In genomic region chr16:74661064-74661463, GRCh38 we compare ENCODE assay signal across 31 cellular contexts. TPM values are rescaled to one million over a fixed set of nuclear protein-coding genes. Genes with fewer than 3 reads are reported as not detected.
DNase-seq lines count a peak whose midpoint lies in the region; ATAC-seq, FAIRE-seq and TF ChIP-seq lines count a peak whose summit lies in the region.
"Had no signal": no experiment of that assay in that cellular context is flagged by ENCODE, and none has a peak within 500 bp of the region (broad histone marks: within the 10 kb centered on the region; RNA-seq: fewer than 3 reads in every experiment).

No MANE protein-coding gene starts in this region.

- no peak overlapping the region for H2BK15ac ChIP-seq in neuronal stem cell (ENCODE audit: low read length)

- no peak overlapping the region for H4K91ac ChIP-seq in neuronal stem cell (ENCODE audit: low read depth, low read length, poor library complexity)

- H3K9me3 Mint-ChIP-seq in activated CD4-positive, alpha-beta T cell treated with anti-CD3 and anti-CD28 coated beads, Interleukin-2, amount 10 ng/mL, durations not matched to agents 7 days and 5 days = no peaks in the 10 kb centered on the region
- no peaks in the 10 kb centered on the region for H3K9me3 Mint-ChIP-seq in activated naive CD8-positive, alpha-beta T cell treated with anti-CD3 and anti-CD28 coated beads, Interleukin-2, amount 10 ng/mL, durations not matched to agents 7 days and 5 days
- H3K9me3 Mint-ChIP-seq: activated T-helper 2 cell treated with anti-CD3 and anti-CD28 coated beads, Interferon-gamma antibody, Interleukin-2, Interleukin-4, amounts not matched to agents 10 μg/mL and 5 μg/mL and 100 μg/mL, durations not matched to agents 14 hours and 24 hours and 36 hours; CD4-positive, alpha-beta memory T cell had no signal

- no peak overlapping the region for H2AK5ac ChIP-seq in neuronal stem cell (ENCODE audit: low read depth, low read length)

- H3K27me3 ChIP-seq in neuronal stem cell (ENCODE audit: control insufficient read depth in 3 of 3, insufficient read depth in 3 of 3, low read depth in 1 of 3, low read length in 3 of 3) = no peaks in the 10 kb centered on the region
- H3K27me3 ChIP-seq: dorsolateral prefrontal cortex, gastroesophageal sphincter, stomach, thyroid gland had no signal

- 0 out of 2 replicates have a peak, but pooled peaks have one; percentile 52 for TF ChIP-seq POLR2A in GM12891 (IDR thresholded peaks at IDR 0.05; ENCODE audit: low read depth, low read length)

- no peak overlapping the region for H3K4ac ChIP-seq in neuronal stem cell (ENCODE audit: low read length)

- peak overlapping the region; percentile 14 for H3K27ac Mint-ChIP-seq in activated CD4-positive, alpha-beta T cell treated with anti-CD3 and anti-CD28 coated beads, Interleukin-2, amount 10 ng/mL, durations not matched to agents 7 days and 5 days
- H3K27ac Mint-ChIP-seq in activated naive CD8-positive, alpha-beta T cell treated with anti-CD3 and anti-CD28 coated beads, Interleukin-2, amount 10 ng/mL, durations not matched to agents 7 days and 5 days = no peak overlapping the region
- H3K27ac Mint-ChIP-seq: activated CD4-positive, alpha-beta T cell treated with anti-CD3 and anti-CD28 coated beads for 36 hours; activated T-helper 2 cell treated with anti-CD3 and anti-CD28 coated beads, Interferon-gamma antibody, Interleukin-2, Interleukin-4, amounts not matched to agents 10 μg/mL and 5 μg/mL and 100 μg/mL, durations not matched to agents 14 hours and 24 hours and 36 hours; T-helper 17 cell had no signal

- H3K9me3 ChIP-seq in neuronal stem cell (replicated peaks in 1 of 2; ENCODE audit: control insufficient read depth in 2 of 2, insufficient read depth in 1 of 2, low read depth in 1 of 2, low read length in 2 of 2) = no peaks in the 10 kb centered on the region
- H3K9me3 ChIP-seq: gastroesophageal sphincter, SK-N-SH, stomach, thyroid gland had no signal

- H3K36me3 Mint-ChIP-seq in activated CD4-positive, alpha-beta T cell treated with anti-CD3 and anti-CD28 coated beads, Interleukin-2, amount 10 ng/mL, durations not matched to agents 7 days and 5 days (ENCODE audit: low read depth) = peaks cover 84% of the 10 kb centered on the region
- peaks cover 64% of the 10 kb centered on the region for H3K36me3 Mint-ChIP-seq in activated naive CD8-positive, alpha-beta T cell treated with anti-CD3 and anti-CD28 coated beads, Interleukin-2, amount 10 ng/mL, durations not matched to agents 7 days and 5 days

- peaks cover 0 to 3% of the 10 kb centered on the region in 2 donors for H3K4me1 ChIP-seq in neuronal stem cell (ENCODE audit: control insufficient read depth in 2 of 2, insufficient read depth in 1 of 2, low read depth in 1 of 2, low read length in 2 of 2)

- no peak for DNase-seq in activated CD4-positive, alpha-beta T cell treated with anti-CD3 and anti-CD28 coated beads, Interleukin-2, amount 10 ng/mL, durations not matched to agents 7 days and 5 days
- DNase-seq in activated CD4-positive, alpha-beta T cell treated with anti-CD3 and anti-CD28 coated beads, Interleukin-2, amount 50 U/mL, for 4 hours = no peak
- DNase-seq in GM12891 (ENCODE audit: insufficient read length, low spot score) = no peak
- DNase-seq in activated naive CD8-positive, alpha-beta T cell treated with anti-CD3 and anti-CD28 coated beads, Interleukin-2, amount 10 ng/mL, durations not matched to agents 7 days and 5 days = no peak
- DNase-seq in neuronal stem cell (ENCODE audit: low spot score) = no peak
- DNase-seq in activated CD4-positive, CD25-positive, alpha-beta regulatory T cell treated with anti-CD3 and anti-CD28 coated beads, Interleukin-2, amount 50 U/mL, for 72 hours = no peak
- no peak for DNase-seq in DMS79 (lab: John Stamatoyannopoulos, UW)
- DNase-seq in SKM-1 treated with dmso at 0.1 percent for 144 hours (lab: John Stamatoyannopoulos, UW; ENCODE audit: unreplicated experiment) = no peak
- DNase-seq: activated CD4-positive, alpha-beta T cell treated with anti-CD3 and anti-CD28 coated beads for 36 hours; CD4-positive, alpha-beta memory T cell; cerebellar nuclear complex; DMS 273 treated with DMSO at 0.1 percent for 48 hours; dorsolateral prefrontal cortex; hippocampal formation; KG1; mesenchymal stem cell; MM.1S; NCI-H1417; NCI-H2081; NCI-H345; NCI-H774; occipital lobe; OCI-M1; SK-N-SH; stomach; T-helper 17 cell; thyroid gland had no signal

- H3K4me2 ChIP-seq in neuronal stem cell (ENCODE audit: insufficient read depth, low read length, poor library complexity, severe bottlenecking) = no peak overlapping the region
- H3K4me2 ChIP-seq: SK-N-SH had no signal

- no peak overlapping the region for H3K4me3 Mint-ChIP-seq in activated CD4-positive, alpha-beta T cell treated with anti-CD3 and anti-CD28 coated beads, Interleukin-2, amount 10 ng/mL, durations not matched to agents 7 days and 5 days
- H3K4me3 Mint-ChIP-seq in activated naive CD8-positive, alpha-beta T cell treated with anti-CD3 and anti-CD28 coated beads, Interleukin-2, amount 10 ng/mL, durations not matched to agents 7 days and 5 days = peak overlapping the region; percentile 54
- H3K4me3 Mint-ChIP-seq: activated CD4-positive, alpha-beta T cell treated with anti-CD3 and anti-CD28 coated beads for 36 hours; T-helper 17 cell had no signal

- H3K9ac ChIP-seq in neuronal stem cell (ENCODE audit: low read depth, low read length, poor library complexity) = no peak overlapping the region
- H3K9ac ChIP-seq: SK-N-SH had no signal

- H4K8ac ChIP-seq in neuronal stem cell (ENCODE audit: low read depth, low read length) = no peak overlapping the region

- H3K23ac ChIP-seq in neuronal stem cell (ENCODE audit: low read depth, low read length, poor library complexity) = peak overlapping the region; percentile 52

- no peak overlapping the region for H2BK12ac ChIP-seq in neuronal stem cell (ENCODE audit: low read length)

- H2BK5ac ChIP-seq in neuronal stem cell (ENCODE audit: low read length) = no peak overlapping the region

- no peak overlapping the region for H2BK120ac ChIP-seq in neuronal stem cell (ENCODE audit: low read depth, low read length)

- H2AFZ ChIP-seq in neuronal stem cell (ENCODE audit: low read length) = no peak overlapping the region

- no peak overlapping the region for H3K4me3 ChIP-seq in neuronal stem cell (ENCODE audit: low read length in 2 of 2)
- H3K4me3 ChIP-seq: dorsolateral prefrontal cortex, gastroesophageal sphincter, stomach, thyroid gland had no signal

- no peak for FAIRE-seq in GM12891 (lab: Jason Lieb, UNC)
- FAIRE-seq: A204.1 had no signal

- WGBS in neuronal stem cell (ENCODE audit: extremely low coverage in 2 of 2, insufficient read length in 2 of 2, insufficient replicate concordance in 1 of 2), 2 donors = no CpG with 5 or more reads among the region's 5 CpGs

- H3K79me1 ChIP-seq in neuronal stem cell (ENCODE audit: low read depth, low read length) = peaks cover 9% of the 10 kb centered on the region

- H3K36me3 ChIP-seq in neuronal stem cell (replicated peaks in 1 of 2; ENCODE audit: control insufficient read depth in 2 of 2, insufficient read depth in 2 of 2, low read length in 2 of 2) = peaks cover 44 to 93% of the 10 kb centered on the region in 2 donors

- no peak overlapping the region for H3K18ac ChIP-seq in neuronal stem cell (ENCODE audit: low read length)

- H3K27me3 Mint-ChIP-seq in activated CD4-positive, alpha-beta T cell treated with anti-CD3 and anti-CD28 coated beads, Interleukin-2, amount 10 ng/mL, durations not matched to agents 7 days and 5 days = no peaks in the 10 kb centered on the region
- H3K27me3 Mint-ChIP-seq in activated naive CD8-positive, alpha-beta T cell treated with anti-CD3 and anti-CD28 coated beads, Interleukin-2, amount 10 ng/mL, durations not matched to agents 7 days and 5 days = no peaks in the 10 kb centered on the region
- H3K27me3 Mint-ChIP-seq: activated CD4-positive, alpha-beta T cell treated with anti-CD3 and anti-CD28 coated beads for 36 hours; CD4-positive, alpha-beta memory T cell; T-helper 17 cell had no signal

- peaks cover 80% of the 10 kb centered on the region for H3K4me1 Mint-ChIP-seq in activated CD4-positive, alpha-beta T cell treated with anti-CD3 and anti-CD28 coated beads, Interleukin-2, amount 10 ng/mL, durations not matched to agents 7 days and 5 days
- H3K4me1 Mint-ChIP-seq in activated naive CD8-positive, alpha-beta T cell treated with anti-CD3 and anti-CD28 coated beads, Interleukin-2, amount 10 ng/mL, durations not matched to agents 7 days and 5 days = peaks cover 73% of the 10 kb centered on the region

- no peak overlapping the region for H3K14ac ChIP-seq in neuronal stem cell (ENCODE audit: low read length)

- ATAC-seq in activated naive CD8-positive, alpha-beta T cell treated with anti-CD3 and anti-CD28 coated beads, Interleukin-2, amount 10 ng/mL, durations not matched to agents 7 days and 5 days (ENCODE audit: low read depth) = no peak
- ATAC-seq: activated CD4-positive, alpha-beta T cell treated with anti-CD3 and anti-CD28 coated beads for 36 hours; gastroesophageal sphincter; HCT116; T-helper 17 cell had no signal

- CTCF ChIA-PET in activated CD4-positive, alpha-beta T cell treated with anti-CD3 and anti-CD28 coated beads, Interleukin-2, amount 10 ng/mL, durations not matched to agents 7 days and 5 days (lab: Charles Lee) = interaction anchor here (1.0 to 1.6 kb wide), 2 partner anchors 10 to 34 kb away, joined by 3 read pairs; no protein-coding TSS in a partner anchor

- H3K27ac ChIP-seq in neuronal stem cell (replicated peaks; ENCODE audit: low read length) = no peak overlapping the region
- H3K27ac ChIP-seq: dorsolateral prefrontal cortex, gastroesophageal sphincter, stomach, thyroid gland had no signal

- POLR2A ChIA-PET in activated CD4-positive, alpha-beta T cell treated with anti-CD3 and anti-CD28 coated beads, Interleukin-2, amount 10 ng/mL, durations not matched to agents 7 days and 5 days (lab: Charles Lee) = interaction anchor here (0.7 kb wide), 1 partner anchor 28 kb away, joined by 3 read pairs; no protein-coding TSS in a partner anchor
- POLR2A ChIA-PET in activated naive CD8-positive, alpha-beta T cell treated with anti-CD3 and anti-CD28 coated beads, Interleukin-2, amount 10 ng/mL, durations not matched to agents 7 days and 5 days (lab: Charles Lee) = no interaction called here

RNA-seq across cellular contexts. Expression of gene RFWD3, which starts 5.6 kb away (rescaled TPM):
- 100 to 1,000 TPM; 115 to 117 TPM for total RNA-seq in activated CD4-positive, alpha-beta T cell treated with anti-CD3 and anti-CD28 coated beads, Interleukin-2, amount 10 ng/mL, durations not matched to agents 7 days and 5 days
- polyA plus RNA-seq in GM12891 (2012; ENCODE audit: low read depth, missing spikeins) = 23.3 TPM
- 100 to 1,000 TPM; 110 to 119 TPM for total RNA-seq in activated naive CD8-positive, alpha-beta T cell treated with anti-CD3 and anti-CD28 coated beads, Interleukin-2, amount 10 ng/mL, durations not matched to agents 7 days and 5 days
- polyA plus RNA-seq in neuronal stem cell (2013, experiment 1 of 2) = 24.6 TPM
- 25.1 TPM for polyA plus RNA-seq in neuronal stem cell (2013, experiment 2 of 2)

RNA-seq across cellular contexts. Expression of gene MLKL, which starts 39.6 kb away (rescaled TPM):
- total RNA-seq in activated CD4-positive, alpha-beta T cell treated with anti-CD3 and anti-CD28 coated beads, Interleukin-2, amount 10 ng/mL, durations not matched to agents 7 days and 5 days = 10 to 100 TPM; 36.7 to 42.0 TPM
- polyA plus RNA-seq in GM12891 (2012; ENCODE audit: low read depth, missing spikeins) = 6.8 TPM
- total RNA-seq in activated naive CD8-positive, alpha-beta T cell treated with anti-CD3 and anti-CD28 coated beads, Interleukin-2, amount 10 ng/mL, durations not matched to agents 7 days and 5 days = 10 to 100 TPM; 25.6 to 28.7 TPM
- polyA plus RNA-seq in neuronal stem cell (2013, experiment 1 of 2) = 0.10 TPM
- polyA plus RNA-seq in neuronal stem cell (2013, experiment 2 of 2) = 0.01 TPM

RNA-seq across cellular contexts. Expression of gene GLG1, which starts 54.1 kb away (rescaled TPM):
- total RNA-seq in activated CD4-positive, alpha-beta T cell treated with anti-CD3 and anti-CD28 coated beads, Interleukin-2, amount 10 ng/mL, durations not matched to agents 7 days and 5 days = 100 to 1,000 TPM; 151 to 157 TPM
- polyA plus RNA-seq in GM12891 (2012; ENCODE audit: low read depth, missing spikeins) = 24.9 TPM
- total RNA-seq in activated naive CD8-positive, alpha-beta T cell treated with anti-CD3 and anti-CD28 coated beads, Interleukin-2, amount 10 ng/mL, durations not matched to agents 7 days and 5 days = 100 to 1,000 TPM; 118 to 120 TPM
- 53.7 TPM for polyA plus RNA-seq in neuronal stem cell (2013, experiment 1 of 2)
- polyA plus RNA-seq in neuronal stem cell (2013, experiment 2 of 2) = 54.8 TPM
